In the genomic region with DNA sequence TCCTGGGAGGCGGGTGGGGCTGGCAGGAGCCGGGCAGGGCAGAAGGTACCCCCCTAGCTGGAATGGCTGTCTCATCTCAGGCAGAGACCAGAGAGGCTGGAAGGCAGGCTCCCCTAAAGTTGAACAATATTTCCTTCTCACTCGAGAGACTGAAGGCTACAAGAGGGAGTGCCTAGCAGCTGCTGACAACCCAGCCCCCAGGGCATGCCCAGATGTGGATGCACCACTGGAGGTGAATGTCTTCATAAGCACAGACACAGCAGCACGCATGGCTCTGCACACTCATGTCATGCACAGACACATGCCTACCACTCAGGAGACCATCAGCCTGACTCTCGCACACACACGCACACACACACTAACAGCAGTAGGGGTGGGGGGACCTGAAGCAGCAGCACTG, we compare ENCODE assay signal across 2 cellular contexts.
TF ChIP-seq lines count a peak whose summit lies in the region.

No MANE protein-coding gene starts in this region.

TF ChIP-seq in SK-N-SH, 30 proteins besides CTCF, POLR2A, EP300 and RAD21 (continued from another document):
- TF ChIP-seq NFIC (IDR thresholded peaks at IDR 0.05; ENCODE audit: borderline replicate concordance) (no peak), MEF2A (IDR thresholded peaks at IDR 0.05; ENCODE audit: borderline replicate concordance, low read depth) (no peak), TEAD4 (IDR thresholded peaks at IDR 0.05; ENCODE audit: borderline replicate concordance, insufficient read depth) (no peak)

TF ChIP-seq in SK-N-SH treated with all-trans-retinoic acid at 6 μM for 48 hours, 23 proteins besides CTCF, POLR2A, EP300 and RAD21 (continued from another document):
- TF ChIP-seq, protein P1, sequence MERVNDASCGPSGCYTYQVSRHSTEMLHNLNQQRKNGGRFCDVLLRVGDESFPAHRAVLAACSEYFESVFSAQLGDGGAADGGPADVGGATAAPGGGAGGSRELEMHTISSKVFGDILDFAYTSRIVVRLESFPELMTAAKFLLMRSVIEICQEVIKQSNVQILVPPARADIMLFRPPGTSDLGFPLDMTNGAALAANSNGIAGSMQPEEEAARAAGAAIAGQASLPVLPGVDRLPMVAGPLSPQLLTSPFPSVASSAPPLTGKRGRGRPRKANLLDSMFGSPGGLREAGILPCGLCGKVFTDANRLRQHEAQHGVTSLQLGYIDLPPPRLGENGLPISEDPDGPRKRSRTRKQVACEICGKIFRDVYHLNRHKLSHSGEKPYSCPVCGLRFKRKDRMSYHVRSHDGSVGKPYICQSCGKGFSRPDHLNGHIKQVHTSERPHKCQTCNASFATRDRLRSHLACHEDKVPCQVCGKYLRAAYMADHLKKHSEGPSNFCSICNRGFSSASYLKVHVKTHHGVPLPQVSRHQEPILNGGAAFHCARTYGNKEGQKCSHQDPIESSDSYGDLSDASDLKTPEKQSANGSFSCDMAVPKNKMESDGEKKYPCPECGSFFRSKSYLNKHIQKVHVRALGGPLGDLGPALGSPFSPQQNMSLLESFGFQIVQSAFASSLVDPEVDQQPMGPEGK (CRISPR knock-in tag; IDR thresholded peaks at IDR 0.05; ENCODE audit: borderline replicate concordance) = no peak
- TF ChIP-seq ZC3H10 (CRISPR knock-in tag; IDR thresholded peaks at IDR 0.05) (no peak), ZFP30 (CRISPR knock-in tag; IDR thresholded peaks at IDR 0.05) (no peak), OSR1 (CRISPR knock-in tag; IDR thresholded peaks at IDR 0.05) (no peak), BACH2 (CRISPR knock-in tag; IDR thresholded peaks at IDR 0.05; ENCODE audit: borderline replicate concordance) (no peak)
